In the genomic region with DNA sequence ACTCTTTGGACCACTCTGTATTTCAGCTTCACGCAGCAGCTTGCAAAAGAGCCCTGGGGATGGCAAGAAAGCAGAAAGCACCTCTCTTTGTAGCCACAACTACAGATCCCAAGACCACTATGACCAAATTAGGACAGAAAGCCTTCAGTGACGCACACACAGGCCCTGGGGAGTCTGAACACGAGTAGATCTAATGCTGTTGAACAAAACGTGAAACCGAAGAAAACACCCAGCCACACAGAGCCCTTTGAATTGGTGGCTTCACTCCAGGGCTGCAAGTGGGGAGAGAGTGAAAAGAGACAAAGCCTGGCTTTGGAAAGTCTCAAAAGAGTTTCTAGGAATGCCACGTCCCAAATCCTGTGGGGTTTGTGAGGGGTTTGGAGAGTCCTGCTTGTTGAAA, we compare ENCODE assay signal across 1 cellular context.
TF ChIP-seq lines count a peak whose summit lies in the region.

No MANE protein-coding gene starts in this region.

TF ChIP-seq in GM23338, 12 proteins besides CTCF, POLR2A, EP300 and RAD21 (continued from another document):
- TF ChIP-seq, protein P1, sequence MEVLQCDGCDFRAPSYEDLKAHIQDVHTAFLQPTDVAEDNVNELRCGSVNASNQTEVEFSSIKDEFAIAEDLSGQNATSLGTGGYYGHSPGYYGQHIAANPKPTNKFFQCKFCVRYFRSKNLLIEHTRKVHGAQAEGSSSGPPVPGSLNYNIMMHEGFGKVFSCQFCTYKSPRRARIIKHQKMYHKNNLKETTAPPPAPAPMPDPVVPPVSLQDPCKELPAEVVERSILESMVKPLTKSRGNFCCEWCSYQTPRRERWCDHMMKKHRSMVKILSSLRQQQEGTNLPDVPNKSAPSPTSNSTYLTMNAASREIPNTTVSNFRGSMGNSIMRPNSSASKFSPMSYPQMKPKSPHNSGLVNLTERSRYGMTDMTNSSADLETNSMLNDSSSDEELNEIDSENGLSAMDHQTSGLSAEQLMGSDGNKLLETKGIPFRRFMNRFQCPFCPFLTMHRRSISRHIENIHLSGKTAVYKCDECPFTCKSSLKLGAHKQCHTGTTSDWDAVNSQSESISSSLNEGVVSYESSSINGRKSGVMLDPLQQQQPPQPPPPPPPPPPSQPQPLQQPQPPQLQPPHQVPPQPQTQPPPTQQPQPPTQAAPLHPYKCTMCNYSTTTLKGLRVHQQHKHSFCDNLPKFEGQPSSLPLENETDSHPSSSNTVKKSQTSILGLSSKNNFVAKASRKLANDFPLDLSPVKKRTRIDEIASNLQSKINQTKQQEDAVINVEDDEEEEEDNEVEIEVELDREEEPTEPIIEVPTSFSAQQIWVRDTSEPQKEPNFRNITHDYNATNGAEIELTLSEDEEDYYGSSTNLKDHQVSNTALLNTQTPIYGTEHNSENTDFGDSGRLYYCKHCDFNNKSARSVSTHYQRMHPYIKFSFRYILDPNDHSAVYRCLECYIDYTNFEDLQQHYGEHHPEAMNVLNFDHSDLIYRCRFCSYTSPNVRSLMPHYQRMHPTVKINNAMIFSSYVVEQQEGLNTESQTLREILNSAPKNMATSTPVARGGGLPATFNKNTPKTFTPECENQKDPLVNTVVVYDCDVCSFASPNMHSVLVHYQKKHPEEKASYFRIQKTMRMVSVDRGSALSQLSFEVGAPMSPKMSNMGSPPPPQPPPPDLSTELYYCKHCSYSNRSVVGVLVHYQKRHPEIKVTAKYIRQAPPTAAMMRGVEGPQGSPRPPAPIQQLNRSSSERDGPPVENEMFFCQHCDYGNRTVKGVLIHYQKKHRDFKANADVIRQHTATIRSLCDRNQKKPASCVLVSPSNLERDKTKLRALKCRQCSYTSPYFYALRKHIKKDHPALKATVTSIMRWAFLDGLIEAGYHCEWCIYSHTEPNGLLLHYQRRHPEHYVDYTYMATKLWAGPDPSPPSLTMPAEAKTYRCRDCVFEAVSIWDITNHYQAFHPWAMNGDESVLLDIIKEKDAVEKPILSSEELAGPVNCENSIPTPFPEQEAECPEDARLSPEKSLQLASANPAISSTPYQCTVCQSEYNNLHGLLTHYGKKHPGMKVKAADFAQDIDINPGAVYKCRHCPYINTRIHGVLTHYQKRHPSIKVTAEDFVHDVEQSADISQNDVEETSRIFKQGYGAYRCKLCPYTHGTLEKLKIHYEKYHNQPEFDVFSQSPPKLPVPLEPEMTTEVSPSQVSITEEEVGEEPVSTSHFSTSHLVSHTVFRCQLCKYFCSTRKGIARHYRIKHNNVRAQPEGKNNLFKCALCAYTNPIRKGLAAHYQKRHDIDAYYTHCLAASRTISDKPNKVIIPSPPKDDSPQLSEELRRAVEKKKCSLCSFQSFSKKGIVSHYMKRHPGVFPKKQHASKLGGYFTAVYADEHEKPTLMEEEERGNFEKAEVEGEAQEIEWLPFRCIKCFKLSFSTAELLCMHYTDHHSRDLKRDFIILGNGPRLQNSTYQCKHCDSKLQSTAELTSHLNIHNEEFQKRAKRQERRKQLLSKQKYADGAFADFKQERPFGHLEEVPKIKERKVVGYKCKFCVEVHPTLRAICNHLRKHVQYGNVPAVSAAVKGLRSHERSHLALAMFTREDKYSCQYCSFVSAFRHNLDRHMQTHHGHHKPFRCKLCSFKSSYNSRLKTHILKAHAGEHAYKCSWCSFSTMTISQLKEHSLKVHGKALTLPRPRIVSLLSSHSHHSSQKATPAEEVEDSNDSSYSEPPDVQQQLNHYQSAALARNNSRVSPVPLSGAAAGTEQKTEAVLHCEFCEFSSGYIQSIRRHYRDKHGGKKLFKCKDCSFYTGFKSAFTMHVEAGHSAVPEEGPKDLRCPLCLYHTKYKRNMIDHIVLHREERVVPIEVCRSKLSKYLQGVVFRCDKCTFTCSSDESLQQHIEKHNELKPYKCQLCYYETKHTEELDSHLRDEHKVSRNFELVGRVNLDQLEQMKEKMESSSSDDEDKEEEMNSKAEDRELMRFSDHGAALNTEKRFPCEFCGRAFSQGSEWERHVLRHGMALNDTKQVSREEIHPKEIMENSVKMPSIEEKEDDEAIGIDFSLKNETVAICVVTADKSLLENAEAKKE (CRISPR knock-in tag; IDR thresholded peaks at IDR 0.05), result no peak
- TF ChIP-seq JUNB (IDR thresholded peaks at IDR 0.05; ENCODE audit: unreplicated experiment), result no peak
- TF ChIP-seq ZNF114 (CRISPR knock-in tag; IDR thresholded peaks at IDR 0.05), result no peak
- no peak for TF ChIP-seq POLR2AphosphoS5 (IDR thresholded peaks at IDR 0.05; ENCODE audit: low read depth)
